In genomic region chr7:1931951-1932270, GRCh38 we compare ENCODE assay signal across 17 cellular contexts.
"Had no signal": no experiment of that assay in that cellular context is flagged by ENCODE, and none has a peak within 500 bp of the region (broad histone marks: within the 10 kb centered on the region; RNA-seq: fewer than 3 reads in every experiment).

No MANE protein-coding gene starts in this region.

- H3K4me3 Mint-ChIP-seq: activated B cell treated with CpG ODN at 0.5 μM for 24 hours; activated CD4-positive, alpha-beta memory T cell treated with anti-CD3 and anti-CD28 coated beads for 36 hours; activated naive CD4-positive, alpha-beta T cell treated with anti-CD3 and anti-CD28 coated beads, Interleukin-2, amount 10 ng/mL, durations not matched to agents 7 days and 5 days; stimulated activated naive CD8-positive, alpha-beta T cell treated with anti-CD3 and anti-CD28 coated beads, Interleukin-15, amount 100 ng/mL, for 72 hours had no signal

- H3K27ac ChIP-seq: body of pancreas, esophagus muscularis mucosa, neutrophil, ovary, prostate gland, tibial artery had no signal

- H3K4me3 ChIP-seq: body of pancreas, esophagus muscularis mucosa, ovary, prostate gland, tibial artery had no signal

- H3K27ac Mint-ChIP-seq: activated CD4-positive, alpha-beta memory T cell treated with anti-CD3 and anti-CD28 coated beads for 36 hours; activated naive CD4-positive, alpha-beta T cell treated with anti-CD3 and anti-CD28 coated beads, Interleukin-2, amount 10 ng/mL, durations not matched to agents 7 days and 5 days had no signal

- H3K27me3 Mint-ChIP-seq: activated B cell treated with CpG ODN at 0.5 μM for 24 hours; activated CD4-positive, alpha-beta memory T cell treated with anti-CD3 and anti-CD28 coated beads for 36 hours had no signal

- H3K9me3 ChIP-seq: body of pancreas, esophagus muscularis mucosa, neutrophil, ovary, prostate gland, tibial artery had no signal

- H3K4me1 ChIP-seq: esophagus muscularis mucosa, prostate gland, tibial artery had no signal

- ATAC-seq: body of pancreas; stimulated activated naive CD8-positive, alpha-beta T cell treated with anti-CD3 and anti-CD28 coated beads, Interleukin-15, amount 100 ng/mL, for 72 hours had no signal

- H3K27me3 ChIP-seq: body of pancreas, esophagus muscularis mucosa, neutrophil, ovary, tibial artery had no signal

- H3K9me3 Mint-ChIP-seq: activated B cell treated with CpG ODN at 0.5 μM for 24 hours; activated CD4-positive, alpha-beta memory T cell treated with anti-CD3 and anti-CD28 coated beads for 36 hours; stimulated activated naive CD8-positive, alpha-beta T cell treated with anti-CD3 and anti-CD28 coated beads, Interleukin-15, amount 100 ng/mL, for 72 hours had no signal

- DNase-seq: activated B cell treated with CpG ODN at 0.5 μM for 24 hours; activated CD4-positive, alpha-beta memory T cell treated with anti-CD3 and anti-CD28 coated beads for 36 hours; activated CD4-positive, alpha-beta T cell treated with anti-CD3 and anti-CD28 coated beads for 4 hours; activated effector memory CD4-positive, alpha-beta T cell treated with anti-CD3 and anti-CD28 coated beads, Interleukin-2, amount 50 U/mL, for 16 hours; activated naive CD4-positive, alpha-beta T cell treated with anti-CD3 and anti-CD28 coated beads, Interleukin-2, amount 10 ng/mL, durations not matched to agents 7 days and 5 days; body of pancreas; effector memory CD4-positive, alpha-beta T cell; glutamatergic neuron; hippocampal formation; ovary; stimulated activated CD4-positive, alpha-beta T cell treated with anti-CD3 and anti-CD28 coated beads, Interleukin-4, amount 100 ng/mL, for 4 hours; stimulated activated naive CD8-positive, alpha-beta T cell treated with anti-CD3 and anti-CD28 coated beads, Interleukin-15, amount 100 ng/mL, for 72 hours; T-helper 1 cell; tibial artery had no signal

- H3K36me3 ChIP-seq: ovary, prostate gland had no signal
